In genomic region chr20:62406635-62407176, GRCh38 we compare ENCODE assay signal across 8 cellular contexts. TPM values are rescaled to one million over a fixed set of nuclear protein-coding genes. Genes with fewer than 3 reads are reported as not detected.
DNase-seq lines count a peak whose midpoint lies in the region; ATAC-seq, FAIRE-seq and TF ChIP-seq lines count a peak whose summit lies in the region.

No MANE protein-coding gene starts in this region.

- peak overlapping the region; percentile 71 for H3K4me3 Mint-ChIP-seq in MCF 10A (ENCODE audit: unreplicated experiment)

- H3K9ac ChIP-seq in mucosa of stomach (ENCODE audit: low read length): peak overlapping the region; percentile 77

- POLR2A ChIA-PET in MCF 10A (lab: Yijun Ruan, JAX): interaction anchor here (1.0 kb wide), 4 partner anchors 21 to 236 kb away, joined by 3 to 4 read pairs (median 4); partner anchors contain the start of genes RBBP8NL and SLCO4A1

- H3K36me3 Mint-ChIP-seq in MCF 10A (ENCODE audit: insufficient read depth, unreplicated experiment): no peaks in the 10 kb centered on the region

- H3K4me1 ChIP-seq in mucosa of stomach (ENCODE audit: control insufficient read depth, insufficient read depth, low read length): peaks cover 53% of the 10 kb centered on the region

- TF ChIP-seq CTCF in GM12875 (IDR thresholded peaks at IDR 0.05; ENCODE audit: borderline replicate concordance, insufficient read depth, low read depth, low read length) (no peak), MCF 10A (IDR thresholded peaks at IDR 0.05; ENCODE audit: unreplicated experiment) (no peak)

- no TSS peak for BruUV-seq in MCF 10A (replicated peaks; lab: Mats Ljungman, UMichigan)

- no peaks in the 10 kb centered on the region for H3K9me3 Mint-ChIP-seq in MCF 10A (ENCODE audit: unreplicated experiment)

- no peak overlapping the region for H3K27ac Mint-ChIP-seq in MCF 10A (ENCODE audit: low read depth, unreplicated experiment)

- intact Hi-C loops in MCF 10A (cut with micrococcal nuclease): no loop called here

- H3K27me3 ChIP-seq in mucosa of stomach (ENCODE audit: control insufficient read depth, insufficient read depth, low read length): peaks cover 2% of the 10 kb centered on the region

- H3K36me3 ChIP-seq in mucosa of stomach (ENCODE audit: control insufficient read depth, insufficient read depth, low read length): no peaks in the 10 kb centered on the region

- DNase-seq in MCF 10A (ENCODE audit: unreplicated experiment) (no peak), COLO829 (ENCODE audit: low spot score) (no peak), urothelium cell line (ENCODE audit: low spot score) (no peak)
- DNase-seq in stimulated activated CD4-positive, alpha-beta T cell treated with anti-CD3 and anti-CD28 coated beads, Interleukin-4, amount 100 ng/mL, for 4 hours: no peak

- no peak for FAIRE-seq in urothelium cell line (lab: Jason Lieb, UNC)

- H3K9me3 ChIP-seq in mucosa of stomach (ENCODE audit: control insufficient read depth, low read length): no peaks in the 10 kb centered on the region

- peak overlapping the region; percentile 65 for H3K4me3 ChIP-seq in GM12875 (ENCODE audit: low read depth, low read length)
- H3K4me3 ChIP-seq in mucosa of stomach (ENCODE audit: low read length): peak overlapping the region; percentile 56

- H3K4me1 Mint-ChIP-seq in MCF 10A (ENCODE audit: insufficient read depth, unreplicated experiment): peaks cover 17% of the 10 kb centered on the region

- CTCF ChIA-PET in MCF 10A (lab: Yijun Ruan, JAX): no interaction called here

- peak; percentile 1 for ATAC-seq in HG03196 (IDR thresholded peaks at IDR 0.05; ENCODE audit: unreplicated experiment)
- ATAC-seq in GM18519 (IDR thresholded peaks at IDR 0.05; ENCODE audit: low FRiP score, unreplicated experiment): no peak

- no peaks in the 10 kb centered on the region for H3K27me3 Mint-ChIP-seq in MCF 10A (ENCODE audit: insufficient read depth, unreplicated experiment)

RNA-seq across cellular contexts. Expression of gene CABLES2, which starts 0.4 kb away (rescaled TPM):
- total RNA-seq in MCF 10A (2022): 1.5 and 2.8 TPM in 2 replicates

RNA-seq across cellular contexts. Expression of gene RPS21, which starts 19.8 kb away (rescaled TPM):
- total RNA-seq in MCF 10A (2022): 1,978 and 2,055 TPM in 2 replicates

RNA-seq across cellular contexts. Expression of gene RBBP8NL, which starts 20.6 kb away (rescaled TPM):
- total RNA-seq in MCF 10A (2022): not detected in 2 replicates

RNA-seq across cellular contexts. Expression of gene LAMA5, which starts 39.6 kb away (rescaled TPM):
- total RNA-seq in MCF 10A (2022): 266 and 292 TPM in 2 replicates
